8 cellular contexts compared by ENCODE assay signal in genomic region chr17:2688351-2689342, GRCh38. TPM values are rescaled to one million over a fixed set of nuclear protein-coding genes. Genes with fewer than 3 reads are reported as not detected.
DNase-seq lines count a peak whose midpoint lies in the region; ATAC-seq lines count a peak whose summit lies in the region.

No MANE protein-coding gene starts in this region.

- CTCF ChIA-PET in T-cell (lab: Charles Lee), result interaction anchor here in 1 of 2 donors (0.6 kb wide), 1 partner anchor 1737 kb away, joined by 3 read pairs; no protein-coding TSS in a partner anchor

- H3K36me3 Mint-ChIP-seq in activated T-cell treated with anti-CD3 and anti-CD28 coated beads, Interleukin-2, amount 50 U/mL, for 4 hours (ENCODE audit: insufficient read depth), result peaks cover 10% of the 10 kb centered on the region
- peaks cover 2% of the 10 kb centered on the region for H3K36me3 Mint-ChIP-seq in T-cell

- H3K4me1 Mint-ChIP-seq in activated T-cell treated with anti-CD3 and anti-CD28 coated beads, Interleukin-2, amount 50 U/mL, for 4 hours (ENCODE audit: low read depth), result peaks cover 6% of the 10 kb centered on the region
- H3K4me1 Mint-ChIP-seq in T-cell, result peaks cover 5 to 14% (median 13%) of the 10 kb centered on the region in 3 donors

- H3K9me3 Mint-ChIP-seq in activated T-cell treated with anti-CD3 and anti-CD28 coated beads, Interleukin-2, amount 50 U/mL, for 4 hours, result no peaks in the 10 kb centered on the region
- H3K9me3 Mint-ChIP-seq in T-cell, result no peaks in the 10 kb centered on the region

- DNase-seq in activated T-cell treated with anti-CD3 and anti-CD28 coated beads, Interleukin-2, amount 50 U/mL, for 1 hour, result peak; percentile 25
- DNase-seq in activated T-cell treated with anti-CD3 and anti-CD28 coated beads, Interleukin-2, amount 50 U/mL, for 4 hours, result no peak
- DNase-seq in T-cell (peak in 2 of 34 experiments; percentile 12 to 47), left cardiac atrium (peak; percentile 30)

- peak overlapping the region; percentile 75 to 82 for H3K27ac Mint-ChIP-seq in T-cell

- no peak overlapping the region for H3K4me3 Mint-ChIP-seq in activated T-cell treated with anti-CD3 and anti-CD28 coated beads, Interleukin-2, amount 50 U/mL, for 4 hours
- H3K4me3 Mint-ChIP-seq in T-cell, result peak overlapping the region in 1 of 3 donors; percentile 3

- ATAC-seq in activated T-cell treated with anti-CD3 and anti-CD28 coated beads, Interleukin-2, amount 50 U/mL, for 4 hours, result no peak
- peak in 1 of 4 experiments; percentile 18 for ATAC-seq in T-cell (replicated peaks in 1 of 4)
- peak in 1 of 2 donors; percentile 4 for ATAC-seq in left cardiac atrium
- ATAC-seq in HG03571 (IDR thresholded peaks at IDR 0.05; ENCODE audit: unreplicated experiment), result no peak
- ATAC-seq in HG03280 (IDR thresholded peaks at IDR 0.05; ENCODE audit: unreplicated experiment), result no peak
- no peak for ATAC-seq in HG02981 (IDR thresholded peaks at IDR 0.05; ENCODE audit: unreplicated experiment)

- H3K27me3 Mint-ChIP-seq in activated T-cell treated with anti-CD3 and anti-CD28 coated beads, Interleukin-2, amount 50 U/mL, for 4 hours (ENCODE audit: low read depth), result no peaks in the 10 kb centered on the region
- no peaks in the 10 kb centered on the region for H3K27me3 Mint-ChIP-seq in T-cell

- POLR2A ChIA-PET in T-cell (lab: Charles Lee), result no interaction called here

- intact Hi-C loops in left cardiac atrium (cut with DNase I), result loop anchor here in 1 of 2 donors (10.0 kb wide), 1 partner anchor 174 kb away; the partner anchor contains the start of gene METTL16

- peak overlapping the region; percentile 20 for H3K27ac ChIP-seq in temporal lobe (ENCODE audit: low read depth, low read length)

RNA-seq across cellular contexts. Expression of gene CLUH, which starts 22.9 kb away (rescaled TPM):
- 100 to 1,000 TPM; 245 to 297 (median 279) TPM for total RNA-seq in activated T-cell treated with anti-CD3 and anti-CD28 coated beads, Interleukin-2, amount 50 U/mL, for 4 hours
- total RNA-seq in T-cell (10 to 100 TPM; 40.0 to 73.3 (median 67.2) TPM), left cardiac atrium (100 to 1,000 TPM in 1 of 2 donors, 10 to 100 TPM in 1; 98.4 to 118 TPM), temporal lobe (24.1 TPM)
